ENCODE assay signal across 13 cellular contexts in genomic region chr14:55609681-55610080, GRCh38. TPM values are rescaled to one million over a fixed set of nuclear protein-coding genes. Genes with fewer than 3 reads are reported as not detected.
DNase-seq lines count a peak whose midpoint lies in the region; ATAC-seq and TF ChIP-seq lines count a peak whose summit lies in the region.
"Had no signal": no experiment of that assay in that cellular context is flagged by ENCODE, and none has a peak within 500 bp of the region (broad histone marks: within the 10 kb centered on the region; RNA-seq: fewer than 3 reads in every experiment).

No MANE protein-coding gene starts in this region.

- WGBS in trophoblast cell (ENCODE audit: extremely low coverage, insufficient coverage, insufficient read length) = no CpG with 5 or more reads among the region's 4 CpGs

- no peak overlapping the region for H3K14ac ChIP-seq in trophoblast cell (ENCODE audit: low read length)

- H2BK120ac ChIP-seq in trophoblast cell (ENCODE audit: insufficient read depth, low read length, poor library complexity) = no peak overlapping the region

- H3K27me3 ChIP-seq in RWPE2 (ENCODE audit: insufficient read depth, poor library complexity, severe bottlenecking) (no peaks in the 10 kb centered on the region), fibroblast of lung (ENCODE audit: control insufficient read depth, insufficient read depth, low read length) (no peaks in the 10 kb centered on the region), trophoblast cell (ENCODE audit: insufficient read depth, low read length) (no peaks in the 10 kb centered on the region)
- H3K27me3 ChIP-seq: sigmoid colon had no signal

- H3K4me2 ChIP-seq in fibroblast of lung (ENCODE audit: extremely low read depth, insufficient read depth, low read length) (peak overlapping the region; percentile 63), trophoblast cell (ENCODE audit: low read length) (peak overlapping the region; percentile 29)

- H3K4me1 ChIP-seq in RWPE2 (ENCODE audit: insufficient read depth, poor library complexity, severe bottlenecking) (peaks cover 44% of the 10 kb centered on the region), fibroblast of lung (ENCODE audit: control insufficient read depth, extremely low read depth, insufficient read depth, low read length) (peaks cover 4% of the 10 kb centered on the region), trophoblast cell (ENCODE audit: control insufficient read depth in 1 of 2, insufficient read depth in 2 of 2, low read length in 2 of 2) (peaks cover 11 to 20% of the 10 kb centered on the region in 2 experiments)

- DNase-seq in GM04503 (ENCODE audit: low read depth) (peak; percentile 37), RWPE2 (ENCODE audit: low spot score) (no peak), fibroblast of lung (ENCODE audit: low read depth in 2 of 2) (peak; percentile 57 to 69), trophoblast cell (peak in 1 of 2 donors; percentile 13), NCI-H146 (lab: John Stamatoyannopoulos, UW) (no peak)
- DNase-seq: activated CD4-positive, alpha-beta T cell treated with anti-CD3 and anti-CD28 coated beads, Interleukin-2, amount 10 ng/mL, durations not matched to agents 24 days and 14 days; aorta; sigmoid colon; T-cell had no signal

- no peak overlapping the region for H4K8ac ChIP-seq in trophoblast cell (ENCODE audit: low read depth, low read length)

- no peak overlapping the region for H2BK5ac ChIP-seq in trophoblast cell (ENCODE audit: low read depth, low read length, poor library complexity)

- peaks cover 6% of the 10 kb centered on the region for H3K79me1 ChIP-seq in trophoblast cell (ENCODE audit: low read length)

- H3K79me2 ChIP-seq in fibroblast of lung (ENCODE audit: control insufficient read depth, insufficient read depth, low read length) (peaks cover 54% of the 10 kb centered on the region), trophoblast cell (ENCODE audit: control insufficient read depth, insufficient read depth, low read length, poor library complexity) (peaks cover 8% of the 10 kb centered on the region)

- no peak overlapping the region for H4K12ac ChIP-seq in trophoblast cell (ENCODE audit: low read depth, low read length)

- TF ChIP-seq CTCF in RWPE2 (IDR thresholded peaks at IDR 0.05; ENCODE audit: poor library complexity, severe bottlenecking) (no peak), fibroblast of lung (conservative IDR thresholded peaks at IDR 0.05 in 1 of 2, IDR thresholded peaks at IDR 0.05 in 1 of 2; ENCODE audit: low read depth in 1 of 2, low read length in 2 of 2) (no peak)

- no peak overlapping the region for H2AK5ac ChIP-seq in trophoblast cell (ENCODE audit: low read length)

- no peak overlapping the region for H3K18ac ChIP-seq in trophoblast cell (ENCODE audit: low read length)

- no peak overlapping the region for H3K23ac ChIP-seq in trophoblast cell (ENCODE audit: low read length)

- H3K9ac ChIP-seq in fibroblast of lung (ENCODE audit: insufficient read depth, low read length) (no peak overlapping the region), trophoblast cell (ENCODE audit: low read length) (no peak overlapping the region)

- H3K4me3 ChIP-seq in RWPE2 (ENCODE audit: severe bottlenecking) (no peak overlapping the region), fibroblast of lung (replicated peaks in 1 of 4; ENCODE audit: control extremely low read depth in 1 of 4, insufficient read depth in 1 of 4, low read depth in 3 of 4, low read length in 4 of 4) (no peak overlapping the region), trophoblast cell (ENCODE audit: low read depth, low read length) (no peak overlapping the region)
- H3K4me3 ChIP-seq: sigmoid colon had no signal

- H2AFZ ChIP-seq in fibroblast of lung (ENCODE audit: low read length) = no peak overlapping the region
- H2AFZ ChIP-seq in trophoblast cell (ENCODE audit: insufficient read depth, low read length, poor library complexity) = no peak overlapping the region

- no peak overlapping the region for H2BK12ac ChIP-seq in trophoblast cell (ENCODE audit: low read length)

- H3K9me3 ChIP-seq in RWPE2 (ENCODE audit: severe bottlenecking) = no peaks in the 10 kb centered on the region
- no peaks in the 10 kb centered on the region for H3K9me3 ChIP-seq in fibroblast of lung (ENCODE audit: control insufficient read depth, insufficient read depth, low read depth, low read length)
- H3K9me3 ChIP-seq in trophoblast cell (ENCODE audit: insufficient read depth, low read depth, low read length) = no peaks in the 10 kb centered on the region
- H3K9me3 ChIP-seq: sigmoid colon had no signal

- no peaks in the 10 kb centered on the region for H4K20me1 ChIP-seq in fibroblast of lung (ENCODE audit: control insufficient read depth, extremely low read depth, insufficient read depth, low read length)

- no peak overlapping the region for H3K4ac ChIP-seq in trophoblast cell (ENCODE audit: low read depth, low read length)

- H4K91ac ChIP-seq in trophoblast cell (ENCODE audit: low read depth, low read length) = no peak overlapping the region

- H3K36me3 ChIP-seq in RWPE2 (ENCODE audit: low read depth) (peaks cover 50% of the 10 kb centered on the region), fibroblast of lung (ENCODE audit: control insufficient read depth, insufficient read depth, low read length) (no peaks in the 10 kb centered on the region), trophoblast cell (ENCODE audit: control insufficient read depth in 1 of 2, insufficient read depth in 2 of 2, low read length in 2 of 2) (peaks cover 2 to 7% of the 10 kb centered on the region in 2 experiments)

- H3K27ac ChIP-seq in RWPE2 (ENCODE audit: poor library complexity, severe bottlenecking) = peak overlapping the region; percentile 30
- no peak overlapping the region for H3K27ac ChIP-seq in fibroblast of lung (ENCODE audit: insufficient read depth, low read length)
- H3K27ac ChIP-seq in trophoblast cell (ENCODE audit: low read depth, low read length) = peak overlapping the region; percentile 85
- H3K27ac ChIP-seq: epithelial cell of prostate had no signal

- ATAC-seq in RWPE2 (ENCODE audit: low read depth) = peak; percentile 53
- ATAC-seq in esophagus mucosa = no peak
- no peak for ATAC-seq in HG02973 (IDR thresholded peaks at IDR 0.05; ENCODE audit: unreplicated experiment)
- ATAC-seq in HG02852 (IDR thresholded peaks at IDR 0.05; ENCODE audit: unreplicated experiment) = no peak
- ATAC-seq: T-cell had no signal

RNA-seq across cellular contexts. Expression of gene KTN1, which starts 29.7 kb away (rescaled TPM):
- 157 and 164 TPM in 2 replicates for total RNA-seq in fibroblast of lung
- polyA plus RNA-seq in fibroblast of lung = 90.7 and 126 TPM in 2 replicates
- 78.2 and 102 TPM in 2 replicates for polyA plus RNA-seq in fibroblast of lung (2012)
- polyA minus RNA-seq in fibroblast of lung (ENCODE audit: low replicate concordance) = 0.56 and 7.3 TPM in 2 replicates
- polyA plus RNA-seq in trophoblast cell (2013) = 222 and 228 TPM in 2 replicates
- total RNA-seq in esophagus mucosa = 80.7 TPM

Comparison
In these comparisons a context has a peak if more than half of its experiments do, and no peak if none do; other contexts are left out.
1. DNase-seq: peak in GM04503 (single experiment) and fibroblast of lung (2 of 2); none in RWPE2 (single experiment) and NCI-H146 (single experiment).